ENCODE assay signal across 8 cellular contexts in the genomic region with DNA sequence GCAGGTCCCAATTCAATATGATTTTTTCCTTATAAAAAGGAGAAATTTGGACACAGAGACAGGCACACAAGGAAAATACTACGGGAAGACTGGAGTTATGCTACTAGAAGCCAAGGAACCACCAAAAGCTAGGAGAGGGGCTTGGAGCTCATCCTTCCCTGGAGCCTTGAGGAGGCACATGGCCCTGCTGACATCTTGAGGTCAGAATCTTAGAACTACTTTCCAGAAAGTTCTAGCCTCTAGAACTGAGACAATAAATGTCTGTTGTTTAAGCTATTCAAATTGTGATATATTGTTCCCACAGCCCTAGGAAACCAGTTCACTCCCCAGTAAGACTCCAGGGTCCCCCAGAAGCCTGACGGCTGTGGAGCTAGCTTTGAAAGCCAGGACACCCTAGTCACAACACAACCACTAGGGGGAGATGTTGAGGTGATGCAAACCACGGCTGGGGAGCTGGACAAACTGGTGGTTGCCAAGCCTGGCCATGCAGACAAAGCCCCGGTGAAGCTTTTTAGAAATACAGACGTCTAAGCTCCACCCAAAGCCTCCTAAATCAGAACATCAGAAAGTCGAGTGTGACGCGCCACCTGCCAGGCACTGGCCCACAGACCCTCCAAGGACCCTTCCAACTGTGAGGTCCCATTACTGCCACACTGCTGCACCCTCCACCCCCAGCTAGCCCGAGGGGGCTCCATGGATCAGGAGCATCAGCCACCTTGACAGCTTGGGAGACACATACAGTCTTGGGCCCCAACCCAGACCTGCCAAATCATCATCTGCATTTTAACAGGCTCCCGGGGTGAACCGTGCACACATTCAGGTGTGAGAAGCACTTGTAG.
A peak's percentile ranks its signal among the peaks of the same experiment; 100 is the strongest.
DNase-seq lines count a peak whose midpoint lies in the region; ATAC-seq, FAIRE-seq and TF ChIP-seq lines count a peak whose summit lies in the region.

No MANE protein-coding gene starts in this region.

- no peaks in the 10 kb centered on the region for H3K27me3 ChIP-seq in endothelial cell of umbilical vein (ENCODE audit: control insufficient read depth in 2 of 2, insufficient read depth in 2 of 2, low read length in 2 of 2)

- ATAC-seq in GM18868 (IDR thresholded peaks at IDR 0.05; ENCODE audit: unreplicated experiment) (peak; percentile 95), HG03378 (IDR thresholded peaks at IDR 0.05; ENCODE audit: unreplicated experiment) (peak; percentile 59)
- peak; percentile 65 for ATAC-seq in stimulated activated naive CD8-positive, alpha-beta T cell treated with anti-CD3 and anti-CD28 coated beads, Interleukin-15, Interleukin-2, amounts not matched to agents 100 U/mL and 50 U/mL, for 24 hours

- DNase-seq in AML-193 (lab: John Stamatoyannopoulos, UW) (peak; percentile 89 to 91), NCI-H748 (lab: John Stamatoyannopoulos, UW; ENCODE audit: unreplicated experiment) (peak; percentile 70), endothelial cell of umbilical vein (ENCODE audit: low read depth, low spot score) (peak; percentile 53), mesothelial cell of epicardium (ENCODE audit: low spot score in 2 of 2, unreplicated experiment in 2 of 2) (peak in 1 of 2 experiments; percentile 56)
- peak; percentile 70 for DNase-seq in activated CD8-positive, alpha-beta memory T cell treated with anti-CD3 and anti-CD28 coated beads for 24 hours
- peak; percentile 61 for DNase-seq in stimulated activated naive CD8-positive, alpha-beta T cell treated with anti-CD3 and anti-CD28 coated beads, Interleukin-15, Interleukin-2, amounts not matched to agents 100 U/mL and 50 U/mL, for 24 hours

- no peak overlapping the region for H3K27ac Mint-ChIP-seq in mesothelial cell of epicardium

- H3K4me3 ChIP-seq in endothelial cell of umbilical vein (replicated peaks in 1 of 3; ENCODE audit: insufficient read depth in 1 of 3, low read depth in 1 of 3, low read length in 3 of 3): no peak overlapping the region

- no peaks in the 10 kb centered on the region for H3K9me3 Mint-ChIP-seq in mesothelial cell of epicardium

- TF ChIP-seq POLR2A in endothelial cell of umbilical vein (IDR thresholded peaks at IDR 0.05; ENCODE audit: low read depth, low read length): no peak

- peak; percentile 78 for FAIRE-seq in endothelial cell of umbilical vein (lab: Jason Lieb, UNC)

- H3K9me1 ChIP-seq in endothelial cell of umbilical vein (replicated peaks; ENCODE audit: control insufficient read depth, extremely low read depth, insufficient read depth, low read length): no peaks in the 10 kb centered on the region

- H4K20me1 ChIP-seq in endothelial cell of umbilical vein (replicated peaks; ENCODE audit: control insufficient read depth, extremely low read depth, insufficient read depth, low read length): no peaks in the 10 kb centered on the region

- peaks cover 12% of the 10 kb centered on the region for H3K4me1 ChIP-seq in endothelial cell of umbilical vein (ENCODE audit: control insufficient read depth, extremely low read depth, insufficient read depth, low read length)

- no peak overlapping the region for H3K4me2 ChIP-seq in endothelial cell of umbilical vein (ENCODE audit: insufficient read depth, low read length)

- no peak overlapping the region for H3K9ac ChIP-seq in endothelial cell of umbilical vein (replicated peaks; ENCODE audit: extremely low read depth, insufficient read depth, low read length)

- no peak overlapping the region for H2AFZ ChIP-seq in endothelial cell of umbilical vein (ENCODE audit: low read depth, low read length)

- CTCF ChIA-PET in endothelial cell of umbilical vein (lab: Charles Lee): interaction anchor here (0.6 to 3.3 kb wide), 41 partner anchors 9 to 429 kb away, joined by 3 to 61 read pairs (median 4); a partner anchor contains a TSS

- H3K27ac ChIP-seq in endothelial cell of umbilical vein (ENCODE audit: insufficient read depth, low read depth, low read length): no peak overlapping the region

- H3K36me3 ChIP-seq in endothelial cell of umbilical vein (ENCODE audit: control insufficient read depth in 2 of 2, extremely low read depth in 1 of 2, insufficient read depth in 2 of 2, low read length in 2 of 2): no peaks in the 10 kb centered on the region

- dilution Hi-C loops in endothelial cell of umbilical vein (cut with MboI; ENCODE audit: extremely low pct_ligation_motif_present, low sequenced_read_pairs): no loop called here

- no TSS peak for BruUV-seq in endothelial cell of umbilical vein (replicated peaks; lab: Mats Ljungman, UMichigan)

- H3K36me3 Mint-ChIP-seq in mesothelial cell of epicardium: no peaks in the 10 kb centered on the region

- peak; percentile 88 to 89 for TF ChIP-seq CTCF in endothelial cell of umbilical vein (IDR thresholded peaks at IDR 0.05; ENCODE audit: extremely low read depth in 1 of 2, insufficient read depth in 1 of 2, low read depth in 1 of 2, low read length in 2 of 2)
- peak; percentile 78 for TF ChIP-seq CTCF in mesothelial cell of epicardium (IDR thresholded peaks at IDR 0.05; ENCODE audit: unreplicated experiment)

- H3K9me3 ChIP-seq in endothelial cell of umbilical vein (replicated peaks; ENCODE audit: control insufficient read depth, insufficient read depth, low read length): no peaks in the 10 kb centered on the region

- H3K79me2 ChIP-seq in endothelial cell of umbilical vein (ENCODE audit: control insufficient read depth, insufficient read depth, low read length): no peaks in the 10 kb centered on the region

- peaks cover 4% of the 10 kb centered on the region for H3K4me1 Mint-ChIP-seq in mesothelial cell of epicardium

- no peak overlapping the region for H3K4me3 Mint-ChIP-seq in mesothelial cell of epicardium

- H3K27me3 Mint-ChIP-seq in mesothelial cell of epicardium (ENCODE audit: low read depth): no peaks in the 10 kb centered on the region

- intact Hi-C loops in endothelial cell of umbilical vein (cut with micrococcal nuclease): loop anchor here (1.0 to 2.0 kb wide), 6 partner anchors 25 to 261 kb away; a partner anchor contains a TSS

- POLR2A ChIA-PET in endothelial cell of umbilical vein (lab: Charles Lee): no interaction called here

TF ChIP-seq in endothelial cell of umbilical vein, 7 proteins besides CTCF, POLR2A, EP300 and RAD21:
- TF ChIP-seq MYC (IDR thresholded peaks at IDR 0.05; ENCODE audit: low read depth, low read length): no peak
- no peak for TF ChIP-seq GATA2 (IDR thresholded peaks at IDR 0.05; ENCODE audit: insufficient read depth, insufficient read length, low read depth, low read length)
- TF ChIP-seq FOS (IDR thresholded peaks at IDR 0.05; ENCODE audit: borderline replicate concordance, insufficient read depth, low read length): no peak
- TF ChIP-seq JUN (IDR thresholded peaks at IDR 0.05; ENCODE audit: borderline replicate concordance, insufficient read depth, insufficient read length, low read depth): no peak
- no peak for TF ChIP-seq EZH2 (IDR thresholded peaks at IDR 0.05; ENCODE audit: borderline replicate concordance, low read depth, low read length, severe bottlenecking)
- TF ChIP-seq, protein P1, sequence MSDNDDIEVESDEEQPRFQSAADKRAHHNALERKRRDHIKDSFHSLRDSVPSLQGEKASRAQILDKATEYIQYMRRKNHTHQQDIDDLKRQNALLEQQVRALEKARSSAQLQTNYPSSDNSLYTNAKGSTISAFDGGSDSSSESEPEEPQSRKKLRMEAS (IDR thresholded peaks at IDR 0.05; ENCODE audit: insufficient read depth, insufficient read length): no peak
- no peak for TF ChIP-seq POLR2AphosphoS5 (IDR thresholded peaks at IDR 0.05; ENCODE audit: insufficient read depth, low read depth, low read length)
